ENCODE assay signal across 22 cellular contexts in the genomic region with DNA sequence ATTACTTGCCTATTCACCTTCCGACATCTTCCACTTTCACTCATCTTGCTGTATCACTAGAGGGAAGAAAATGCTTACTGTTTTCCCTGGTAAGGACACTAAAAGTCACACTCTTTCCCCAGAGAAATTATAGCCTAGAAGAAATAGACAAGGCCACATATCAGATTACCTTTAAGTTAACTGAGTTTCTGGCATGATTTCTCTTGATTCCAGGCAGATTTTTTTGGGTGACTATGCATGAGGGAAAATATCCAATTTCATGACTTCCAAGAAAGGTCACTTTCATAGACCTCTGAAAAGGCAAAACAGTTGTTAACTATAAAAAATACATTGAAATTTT. TPM values are rescaled to one million over a fixed set of nuclear protein-coding genes. Genes with fewer than 3 reads are reported as not detected.
A peak's percentile ranks its signal among the peaks of the same experiment; 100 is the strongest.
DNase-seq lines count a peak whose midpoint lies in the region; ATAC-seq, FAIRE-seq and TF ChIP-seq lines count a peak whose summit lies in the region.
"Had no signal": no experiment of that assay in that cellular context is flagged by ENCODE, and none has a peak within 500 bp of the region (broad histone marks: within the 10 kb centered on the region; RNA-seq: fewer than 3 reads in every experiment).

No MANE protein-coding gene starts in this region.

- no peaks in the 10 kb centered on the region for H3K27me3 Mint-ChIP-seq in activated T-helper 2 cell treated with anti-CD3 and anti-CD28 coated beads, Interferon-gamma antibody, Interleukin-2, Interleukin-4, amounts not matched to agents 10 μg/mL and 5 μg/mL and 100 μg/mL, durations not matched to agents 14 hours and 24 hours and 36 hours (ENCODE audit: low read depth)
- H3K27me3 Mint-ChIP-seq: activated naive CD8-positive, alpha-beta T cell; naive thymus-derived CD8-positive, alpha-beta T cell had no signal

- H4K8ac ChIP-seq in neuronal stem cell (ENCODE audit: low read depth, low read length) = no peak overlapping the region

- H3K36me3 ChIP-seq in HEK293 (ENCODE audit: control insufficient read depth in 2 of 2, insufficient read depth in 1 of 2, low read length in 2 of 2) (peaks cover 0 to 4% of the 10 kb centered on the region in 2 experiments; a peak in 1 of 3 replicates), neuronal stem cell (replicated peaks in 1 of 2; ENCODE audit: control insufficient read depth in 2 of 2, insufficient read depth in 2 of 2, low read length in 2 of 2) (peaks cover 2 to 21% of the 10 kb centered on the region in 2 donors), sigmoid colon (no peaks in the 10 kb centered on the region)
- H3K36me3 ChIP-seq: upper lobe of left lung had no signal

- H3K27ac Mint-ChIP-seq in activated T-helper 2 cell treated with anti-CD3 and anti-CD28 coated beads, Interferon-gamma antibody, Interleukin-2, Interleukin-4, amounts not matched to agents 10 μg/mL and 5 μg/mL and 100 μg/mL, durations not matched to agents 14 hours and 24 hours and 36 hours = no peak overlapping the region
- H3K27ac Mint-ChIP-seq: activated naive CD8-positive, alpha-beta T cell had no signal

- CTCF ChIA-PET in A549 (lab: Yijun Ruan, JAX) = interaction anchor here (1.1 to 2.6 kb wide), 2 partner anchors 31 to 190 kb away, joined by 3 to 8 read pairs; a partner anchor contains a TSS
- CTCF ChIA-PET in HEK293 (lab: Yijun Ruan, JAX) = interaction anchor here (0.7 kb wide), 1 partner anchor 55 kb away, joined by 3 read pairs; no protein-coding TSS in a partner anchor

- peaks cover 42% of the 10 kb centered on the region for H3K36me3 Mint-ChIP-seq in activated T-helper 2 cell treated with anti-CD3 and anti-CD28 coated beads, Interferon-gamma antibody, Interleukin-2, Interleukin-4, amounts not matched to agents 10 μg/mL and 5 μg/mL and 100 μg/mL, durations not matched to agents 14 hours and 24 hours and 36 hours (ENCODE audit: low read depth)

- DNase-seq in A549 (ENCODE audit: low read depth in 1 of 2, low spot score in 1 of 2) (no peak), dedifferentiated amniotic fluid mesenchymal stem cell (ENCODE audit: extremely low spot score) (peak; percentile 30), neuronal stem cell (ENCODE audit: low spot score) (no peak), sigmoid colon (no peak)
- DNase-seq in activated CD4-positive, alpha-beta T cell treated with anti-CD3 and anti-CD28 coated beads for 1 hour = no peak
- DNase-seq in activated T-helper 2 cell treated with anti-CD3 and anti-CD28 coated beads, Interferon-gamma antibody, Interleukin-2, Interleukin-4, amounts not matched to agents 10 μg/mL and 5 μg/mL and 100 μg/mL, durations not matched to agents 14 hours and 24 hours and 36 hours (ENCODE audit: low spot score) = no peak
- DNase-seq: Calu3; cerebellar nuclear complex; heart left ventricle; left cardiac atrium; naive thymus-derived CD8-positive, alpha-beta T cell; NCI-H1105 treated with DMSO at 0.1 percent for 48 hours; NCI-H2029 treated with DMSO at 0.1 percent for 48 hours; T-helper 9 cell; upper lobe of left lung; WERI-Rb-1 had no signal

- no peak overlapping the region for H2BK15ac ChIP-seq in neuronal stem cell (ENCODE audit: low read length)

- no peak overlapping the region for H3K4ac ChIP-seq in neuronal stem cell (ENCODE audit: low read length)

- ATAC-seq in A549 (no peak), GM18520 (IDR thresholded peaks at IDR 0.05; ENCODE audit: unreplicated experiment) (no peak)
- ATAC-seq: heart left ventricle; left cardiac atrium; naive thymus-derived CD8-positive, alpha-beta T cell had no signal

- intact Hi-C loops in sigmoid colon (cut with DNase I) = no loop called here
- intact Hi-C loops in activated T-helper 2 cell treated with anti-CD3 and anti-CD28 coated beads, Interferon-gamma antibody, Interleukin-2, Interleukin-4, amounts not matched to agents 10 μg/mL and 5 μg/mL and 100 μg/mL, durations not matched to agents 14 hours and 24 hours and 36 hours (cut with micrococcal nuclease) = no loop called here

- H3K9me3 Mint-ChIP-seq in activated T-helper 2 cell treated with anti-CD3 and anti-CD28 coated beads, Interferon-gamma antibody, Interleukin-2, Interleukin-4, amounts not matched to agents 10 μg/mL and 5 μg/mL and 100 μg/mL, durations not matched to agents 14 hours and 24 hours and 36 hours = peaks cover 28% of the 10 kb centered on the region

- TF ChIP-seq CTCF in A549 (IDR thresholded peaks at IDR 0.05) (no peak), HEK293 (tag by site-specific recombination; IDR thresholded peaks at IDR 0.05) (no peak), sigmoid colon (IDR thresholded peaks at IDR 0.05) (no peak)

- TF ChIP-seq RAD21 in A549 (conservative IDR thresholded peaks at IDR 0.05 in 1 of 2, IDR thresholded peaks at IDR 0.05 in 1 of 2) = no peak

- H2AFZ ChIP-seq in neuronal stem cell (ENCODE audit: low read length) = no peak overlapping the region

- no peak overlapping the region for H3K9ac ChIP-seq in neuronal stem cell (ENCODE audit: low read depth, low read length, poor library complexity)
- H3K9ac ChIP-seq: BLaER1 treated with 17β-estradiol and CSF1 and Interleukin-3, amounts not matched to agents 10 nM and 100 nM had no signal

- H3K27me3 ChIP-seq in neuronal stem cell (ENCODE audit: control insufficient read depth in 3 of 3, insufficient read depth in 3 of 3, low read depth in 1 of 3, low read length in 3 of 3) = no peaks in the 10 kb centered on the region
- H3K27me3 ChIP-seq in sigmoid colon = no peaks in the 10 kb centered on the region
- H3K27me3 ChIP-seq: ascending aorta; BLaER1 treated with 17β-estradiol and CSF1 and Interleukin-3, amounts not matched to agents 10 nM and 100 nM; heart left ventricle; upper lobe of left lung had no signal

- 0 out of 3 replicates have a peak overlapping the region, but pooled peaks have one; percentile 2 for H3K4me2 ChIP-seq in A549
- no peak overlapping the region for H3K4me2 ChIP-seq in neuronal stem cell (ENCODE audit: insufficient read depth, low read length, poor library complexity, severe bottlenecking)
- H3K4me2 ChIP-seq: BLaER1 treated with 17β-estradiol and CSF1 and Interleukin-3, amounts not matched to agents 10 nM and 100 nM had no signal

- WGBS in A549 (ENCODE audit: missing lambda C conversion rate) = 96% methylated on average over 1 of the region's 1 CpG
- no CpG with 5 or more reads among the region's 1 CpG for WGBS in neuronal stem cell (ENCODE audit: extremely low coverage in 2 of 2, insufficient read length in 2 of 2, insufficient replicate concordance in 1 of 2), 2 donors
- WGBS in sigmoid colon, 2 donors = 94 to 97% methylated on average over 1 of the region's 1 CpG

- H3K4me1 Mint-ChIP-seq in activated T-helper 2 cell treated with anti-CD3 and anti-CD28 coated beads, Interferon-gamma antibody, Interleukin-2, Interleukin-4, amounts not matched to agents 10 μg/mL and 5 μg/mL and 100 μg/mL, durations not matched to agents 14 hours and 24 hours and 36 hours (ENCODE audit: low read depth) = peaks cover 5% of the 10 kb centered on the region

- no peak overlapping the region for H3K23ac ChIP-seq in neuronal stem cell (ENCODE audit: low read depth, low read length, poor library complexity)

- H3K4me1 ChIP-seq in A549 (peaks cover 10% of the 10 kb centered on the region; the same call in 1 of the 3 replicates), HEK293 (ENCODE audit: control insufficient read depth, insufficient read depth, low read length) (peaks cover 11% of the 10 kb centered on the region), neuronal stem cell (ENCODE audit: control insufficient read depth in 2 of 2, insufficient read depth in 1 of 2, low read depth in 1 of 2, low read length in 2 of 2) (no peaks in the 10 kb centered on the region), sigmoid colon (peaks cover 0 to 20% (median 3%) of the 10 kb centered on the region in 4 donors)

- no peak overlapping the region for H2BK5ac ChIP-seq in neuronal stem cell (ENCODE audit: low read length)

- no peak overlapping the region for H3K14ac ChIP-seq in neuronal stem cell (ENCODE audit: low read length)

- TF ChIP-seq EP300 in A549 (IDR thresholded peaks at IDR 0.05) (no peak), sigmoid colon (IDR thresholded peaks at IDR 0.05) (no peak)

- no peak overlapping the region for H3K4me3 ChIP-seq in A549
- no peak overlapping the region for H3K4me3 ChIP-seq in HEK293 (ENCODE audit: low read depth, low read length)
- H3K4me3 ChIP-seq in neuronal stem cell (ENCODE audit: low read length in 2 of 2) = no peak overlapping the region
- H3K4me3 ChIP-seq in sigmoid colon = no peak overlapping the region
- H3K4me3 ChIP-seq: ascending aorta; BLaER1 treated with 17β-estradiol and CSF1 and Interleukin-3, amounts not matched to agents 10 nM and 100 nM; heart left ventricle; upper lobe of left lung had no signal

- no peak overlapping the region for H2BK12ac ChIP-seq in neuronal stem cell (ENCODE audit: low read length)

- no peak overlapping the region for H3K4me3 Mint-ChIP-seq in activated T-helper 2 cell treated with anti-CD3 and anti-CD28 coated beads, Interferon-gamma antibody, Interleukin-2, Interleukin-4, amounts not matched to agents 10 μg/mL and 5 μg/mL and 100 μg/mL, durations not matched to agents 14 hours and 24 hours and 36 hours (ENCODE audit: low read depth)
- H3K4me3 Mint-ChIP-seq: activated naive CD8-positive, alpha-beta T cell; naive thymus-derived CD8-positive, alpha-beta T cell had no signal

- POLR2A ChIA-PET in A549 (lab: Yijun Ruan, JAX) (no interaction called here), HEK293 (lab: Yijun Ruan, JAX) (no interaction called here)

- H3K18ac ChIP-seq in neuronal stem cell (ENCODE audit: low read length) = no peak overlapping the region

- no peak overlapping the region for H3K27ac ChIP-seq in A549
- H3K27ac ChIP-seq in HEK293 (ENCODE audit: extremely low read depth, low read depth, low read length) = peak overlapping the region; percentile 4; the same call in 1 of the 2 replicates
- peak overlapping the region; percentile 8 for H3K27ac ChIP-seq in neuronal stem cell (replicated peaks; ENCODE audit: low read length)
- no peak overlapping the region for H3K27ac ChIP-seq in sigmoid colon
- H3K27ac ChIP-seq: BLaER1 treated with 17β-estradiol and CSF1 and Interleukin-3, amounts not matched to agents 10 nM and 100 nM; epithelial cell of prostate; heart left ventricle; upper lobe of left lung; WERI-Rb-1 had no signal

- no peak overlapping the region for H4K91ac ChIP-seq in neuronal stem cell (ENCODE audit: low read depth, low read length, poor library complexity)

- TF ChIP-seq POLR2A in A549 (IDR thresholded peaks at IDR 0.05; ENCODE audit: low read length) (no peak), sigmoid colon (IDR thresholded peaks at IDR 0.05) (no peak)

- H2AK5ac ChIP-seq in neuronal stem cell (ENCODE audit: low read depth, low read length) = no peak overlapping the region

- H3K9me3 ChIP-seq in A549 = peaks cover 16% of the 10 kb centered on the region; the same call in 1 of the 3 replicates
- no peaks in the 10 kb centered on the region for H3K9me3 ChIP-seq in HEK293 (ENCODE audit: control insufficient read depth, insufficient read depth, low read depth, low read length)
- peaks cover 0 to 44% of the 10 kb centered on the region in 2 donors for H3K9me3 ChIP-seq in neuronal stem cell (replicated peaks in 1 of 2; ENCODE audit: control insufficient read depth in 2 of 2, insufficient read depth in 1 of 2, low read depth in 1 of 2, low read length in 2 of 2)
- peaks cover 0 to 7% (median 0%) of the 10 kb centered on the region in 4 donors for H3K9me3 ChIP-seq in sigmoid colon

- H2BK120ac ChIP-seq in neuronal stem cell (ENCODE audit: low read depth, low read length) = no peak overlapping the region

- peak; percentile 49 for FAIRE-seq in A549 (lab: Jason Lieb, UNC)

- H3K79me1 ChIP-seq in neuronal stem cell (ENCODE audit: low read depth, low read length) = peaks cover 4% of the 10 kb centered on the region

RNA-seq across cellular contexts. Expression of a gene that starts 30.3 kb away (rescaled TPM):
- polyA plus RNA-seq in A549 (2011; rRNA removed) = 121 and 165 TPM in 2 replicates
- polyA plus RNA-seq in A549 (2012; cell fraction: cytosol; rRNA removed) = 28.5 and 37.2 TPM in 2 replicates
- 18.7 and 21.9 TPM in 2 replicates for polyA plus RNA-seq in A549 (2012; cell fraction: nucleus; rRNA removed)
- 34.1 to 36.3 TPM (median 35.5 TPM) in 3 replicates for polyA plus RNA-seq in A549 (2017; fragmentation: RNase III; extraction: RNeasy Plus Mini Kit Qiagen cat#74134 plus additional on column Dnase treatment)
- polyA minus RNA-seq in A549 (2011; rRNA and poly(A)+ RNA removed) = 247 and 252 TPM in 2 replicates
- 79.2 TPM for polyA plus RNA-seq in neuronal stem cell (2013, experiment 1 of 2)
- polyA plus RNA-seq in neuronal stem cell (2013, experiment 2 of 2) = 81.9 TPM
- 100 to 1,000 TPM in 2 of 4 donors, 10 to 100 TPM in 2; 77.8 to 147 (median 119) TPM for total RNA-seq in sigmoid colon
- 10 to 100 TPM; 13.2 to 21.8 (median 15.7) TPM for polyA plus RNA-seq in sigmoid colon
- 70.7 and 72.8 TPM in 2 replicates for total RNA-seq in activated T-helper 2 cell treated with anti-CD3 and anti-CD28 coated beads, Interferon-gamma antibody, Interleukin-2, Interleukin-4, amounts not matched to agents 10 μg/mL and 5 μg/mL and 100 μg/mL, durations not matched to agents 14 hours and 24 hours and 36 hours

Comparison
In these comparisons a context has a peak if more than half of its experiments do, and no peak if none do; other contexts are left out.
1. H3K27ac ChIP-seq: peak in HEK293 (single experiment) and neuronal stem cell (single experiment); none in A549 (0 of 2) and sigmoid colon (0 of 4).